Comparison of ENCODE assay signal across 25 cellular contexts in genomic region chr4:166836865-166837264, GRCh38.
"Had no signal": no experiment of that assay in that cellular context is flagged by ENCODE, and none has a peak within 500 bp of the region (broad histone marks: within the 10 kb centered on the region; RNA-seq: fewer than 3 reads in every experiment).

No MANE protein-coding gene starts in this region.

- H3K27me3 ChIP-seq: colonic mucosa, dorsolateral prefrontal cortex, esophagus muscularis mucosa, esophagus squamous epithelium, foreskin keratinocyte, gastrocnemius medialis, gastroesophageal sphincter had no signal

- H3K4me3 ChIP-seq: colonic mucosa, coronary artery, dorsolateral prefrontal cortex, esophagus muscularis mucosa, esophagus squamous epithelium, gastrocnemius medialis, gastroesophageal sphincter had no signal

- DNase-seq: colonic mucosa; cortex of kidney; dermis blood vessel endothelial cell; dorsolateral prefrontal cortex; effector CD4-positive, alpha-beta T cell; effector CD8-positive, alpha-beta T cell; effector memory CD4-positive, alpha-beta T cell; effector memory CD8-positive, alpha-beta T cell; endodermal cell; erythroblast; esophagus squamous epithelium; foreskin fibroblast; foreskin keratinocyte; foreskin melanocyte; gastrocnemius medialis; glutamatergic neuron; head of caudate nucleus had no signal

- H3K27ac ChIP-seq: colonic mucosa, coronary artery, dorsolateral prefrontal cortex, epithelial cell of prostate, esophagus muscularis mucosa, esophagus squamous epithelium, foreskin keratinocyte, gastrocnemius medialis, gastroesophageal sphincter had no signal

- H3K9me3 ChIP-seq: colonic mucosa, esophagus squamous epithelium, gastrocnemius medialis, gastroesophageal sphincter had no signal

- H3K4me1 ChIP-seq: colonic mucosa, esophagus muscularis mucosa, esophagus squamous epithelium, foreskin keratinocyte, gastrocnemius medialis, gastroesophageal sphincter had no signal

- FAIRE-seq: endometrium, endothelial cell of umbilical vein, frontal cortex had no signal

- ATAC-seq: effector memory CD8-positive, alpha-beta T cell; esophagus mucosa; foreskin keratinocyte; gastrocnemius medialis; gastroesophageal sphincter had no signal

- H3K36me3 ChIP-seq: colonic mucosa, esophagus muscularis mucosa, esophagus squamous epithelium, gastrocnemius medialis, gastroesophageal sphincter had no signal
